ENCODE assay signal across 21 cellular contexts in the genomic region with DNA sequence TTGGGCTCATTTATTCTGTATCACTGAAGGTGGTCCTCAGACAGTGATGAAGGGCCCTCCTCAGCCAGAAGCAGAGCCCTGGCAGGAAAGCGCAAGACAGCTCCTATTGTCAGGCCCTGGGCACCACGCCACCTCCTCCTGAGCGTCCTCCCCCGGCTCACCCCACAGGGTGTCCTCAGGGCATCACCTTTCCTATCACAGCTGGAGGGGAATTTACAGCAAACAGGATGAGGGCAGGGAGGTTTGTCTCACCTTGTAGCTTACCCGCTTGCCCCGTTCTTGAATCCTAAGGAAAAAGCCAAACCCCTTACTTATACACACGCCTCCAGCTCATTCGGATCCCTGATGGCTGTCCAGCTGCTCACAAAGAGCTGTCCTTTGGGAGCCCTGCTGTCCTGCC.
"Had no signal": no experiment of that assay in that cellular context is flagged by ENCODE, and none has a peak within 500 bp of the region (broad histone marks: within the 10 kb centered on the region; RNA-seq: fewer than 3 reads in every experiment).

No MANE protein-coding gene starts in this region.

- H2AFZ ChIP-seq: neural progenitor cell had no signal

- H3K9me3 Mint-ChIP-seq: stimulated activated effector memory CD8-positive, alpha-beta T cell treated with anti-CD3 and anti-CD28 coated beads, Interleukin-12 subunit alpha, Interleukin-12 subunit beta, amount 100 ng/mL, for 72 hours had no signal

- ATAC-seq: gastrocnemius medialis; left ventricle myocardium superior; naive thymus-derived CD8-positive, alpha-beta T cell; sciatic nerve; stimulated activated effector memory CD8-positive, alpha-beta T cell treated with anti-CD3 and anti-CD28 coated beads, Interleukin-12 subunit alpha, Interleukin-12 subunit beta, amount 100 ng/mL, for 72 hours had no signal

- H3K4me2 ChIP-seq: neural progenitor cell had no signal

- H3K27me3 ChIP-seq: gastrocnemius medialis, neural progenitor cell, upper lobe of left lung had no signal

- H3K9me3 ChIP-seq: esophagus squamous epithelium, gastrocnemius medialis, thoracic aorta, upper lobe of left lung had no signal

- H3K36me3 Mint-ChIP-seq: activated naive CD4-positive, alpha-beta T cell treated with anti-CD3 and anti-CD28 coated beads, Interleukin-2, amount 10 ng/mL, durations not matched to agents 7 days and 5 days; mesothelial cell of epicardium; stimulated activated effector memory CD8-positive, alpha-beta T cell treated with anti-CD3 and anti-CD28 coated beads, Interleukin-12 subunit alpha, Interleukin-12 subunit beta, amount 100 ng/mL, for 72 hours had no signal

- H3K9ac ChIP-seq: neural progenitor cell had no signal

- FAIRE-seq: islet of Langerhans, small intestine had no signal

- H3K27ac Mint-ChIP-seq: activated CD4-positive, alpha-beta memory T cell treated with anti-CD3 and anti-CD28 coated beads, Interleukin-2, amount 10 ng/mL, durations not matched to agents 7 days and 5 days; activated CD4-positive, alpha-beta T cell treated with anti-CD3 and anti-CD28 coated beads, Interleukin-2, amount 10 ng/mL, durations not matched to agents 24 days and 14 days; activated naive CD4-positive, alpha-beta T cell treated with anti-CD3 and anti-CD28 coated beads, Interleukin-2, amount 10 ng/mL, durations not matched to agents 7 days and 5 days; mesothelial cell of epicardium; naive thymus-derived CD8-positive, alpha-beta T cell; neural progenitor cell; stimulated activated effector memory CD8-positive, alpha-beta T cell treated with anti-CD3 and anti-CD28 coated beads, Interleukin-12 subunit alpha, Interleukin-12 subunit beta, amount 100 ng/mL, for 72 hours had no signal

- DNase-seq: activated CD4-positive, alpha-beta memory T cell treated with anti-CD3 and anti-CD28 coated beads, Interleukin-2, amount 10 ng/mL, durations not matched to agents 7 days and 5 days; activated CD4-positive, alpha-beta T cell treated with anti-CD3 and anti-CD28 coated beads, Interleukin-2, amount 10 ng/mL, durations not matched to agents 24 days and 14 days; activated effector memory CD4-positive, alpha-beta T cell treated with anti-CD3 and anti-CD28 coated beads, Interleukin-2, amount 50 U/mL, for 16 hours; activated naive CD4-positive, alpha-beta T cell treated with anti-CD3 and anti-CD28 coated beads, Interleukin-2, amount 10 ng/mL, durations not matched to agents 7 days and 5 days; amygdala; cerebellar nuclear complex; esophagus squamous epithelium; gastrocnemius medialis; left ventricle myocardium superior; mammary epithelial cell; naive thymus-derived CD8-positive, alpha-beta T cell; small intestine; stimulated activated CD4-positive, alpha-beta T cell treated with anti-CD3 and anti-CD28 coated beads, Interleukin-2, amount 100 ng/mL, for 24 hours; upper lobe of left lung had no signal

- H3K4me1 Mint-ChIP-seq: mesothelial cell of epicardium, neural progenitor cell had no signal

- H3K27ac ChIP-seq: coronary artery, esophagus squamous epithelium, gastrocnemius medialis, neural progenitor cell, thoracic aorta, upper lobe of left lung had no signal

- H3K4me1 ChIP-seq: esophagus squamous epithelium, gastrocnemius medialis, neural progenitor cell, upper lobe of left lung had no signal

- H3K4me3 Mint-ChIP-seq: activated CD4-positive, alpha-beta memory T cell treated with anti-CD3 and anti-CD28 coated beads, Interleukin-2, amount 10 ng/mL, durations not matched to agents 7 days and 5 days; activated CD4-positive, alpha-beta T cell treated with anti-CD3 and anti-CD28 coated beads, Interleukin-2, amount 10 ng/mL, durations not matched to agents 24 days and 14 days; activated naive CD4-positive, alpha-beta T cell treated with anti-CD3 and anti-CD28 coated beads, Interleukin-2, amount 10 ng/mL, durations not matched to agents 7 days and 5 days; mesothelial cell of epicardium; naive thymus-derived CD8-positive, alpha-beta T cell; neural progenitor cell; stimulated activated effector memory CD8-positive, alpha-beta T cell treated with anti-CD3 and anti-CD28 coated beads, Interleukin-12 subunit alpha, Interleukin-12 subunit beta, amount 100 ng/mL, for 72 hours had no signal

- H3K36me3 ChIP-seq: esophagus squamous epithelium, gastrocnemius medialis, neural progenitor cell, thoracic aorta, upper lobe of left lung had no signal

- H3K4me3 ChIP-seq: coronary artery, esophagus squamous epithelium, gastrocnemius medialis, neural progenitor cell, thoracic aorta, upper lobe of left lung had no signal
